Comparison of ENCODE assay signal across 9 cellular contexts in genomic region chr1:89780721-89781120, GRCh38. TPM values are rescaled to one million over a fixed set of nuclear protein-coding genes. Genes with fewer than 3 reads are reported as not detected.
A peak's percentile ranks its signal among the peaks of the same experiment; 100 is the strongest.
DNase-seq lines count a peak whose midpoint lies in the region; ATAC-seq, FAIRE-seq and TF ChIP-seq lines count a peak whose summit lies in the region.
"Had no signal": no experiment of that assay in that cellular context is flagged by ENCODE, and none has a peak within 500 bp of the region (broad histone marks: within the 10 kb centered on the region; RNA-seq: fewer than 3 reads in every experiment).

No MANE protein-coding gene starts in this region.

- H3K4me3 ChIP-seq in OCI-LY1 (ENCODE audit: low read depth, low read length, poor library complexity, severe bottlenecking): no peak overlapping the region
- H3K4me3 ChIP-seq in retinal pigment epithelial cell (ENCODE audit: low read length): no peak overlapping the region
- no peak overlapping the region for H3K4me3 ChIP-seq in neuronal stem cell (ENCODE audit: low read length in 2 of 2)
- H3K4me3 ChIP-seq: SK-N-MC had no signal

- no peak overlapping the region for H3K4me3 Mint-ChIP-seq in Calu3 (ENCODE audit: low read depth, unreplicated experiment)

- H3K14ac ChIP-seq in neuronal stem cell (ENCODE audit: low read length): no peak overlapping the region

- no peak overlapping the region for H2BK5ac ChIP-seq in neuronal stem cell (ENCODE audit: low read length)

- H3K9me3 ChIP-seq in OCI-LY1 (ENCODE audit: low read length): no peaks in the 10 kb centered on the region
- no peaks in the 10 kb centered on the region for H3K9me3 ChIP-seq in neuronal stem cell (replicated peaks in 1 of 2; ENCODE audit: control insufficient read depth in 2 of 2, insufficient read depth in 1 of 2, low read depth in 1 of 2, low read length in 2 of 2)

- no peak overlapping the region for H3K18ac ChIP-seq in neuronal stem cell (ENCODE audit: low read length)

- H3K27me3 Mint-ChIP-seq in Calu3 (ENCODE audit: unreplicated experiment): no peaks in the 10 kb centered on the region

- H3K9me2 ChIP-seq in OCI-LY1 (ENCODE audit: low read depth, low read length): no peaks in the 10 kb centered on the region

- H2BK12ac ChIP-seq in neuronal stem cell (ENCODE audit: low read length): no peak overlapping the region

- H3F3A ChIP-seq in OCI-LY1 (ENCODE audit: insufficient read depth, low read length): no peaks in the 10 kb centered on the region

- no peak overlapping the region for H2AK5ac ChIP-seq in neuronal stem cell (ENCODE audit: low read depth, low read length)

- H3K23ac ChIP-seq in neuronal stem cell (ENCODE audit: low read depth, low read length, poor library complexity): no peak overlapping the region

- no peaks in the 10 kb centered on the region for H3K4me1 Mint-ChIP-seq in Calu3 (ENCODE audit: low read depth, unreplicated experiment)

- peak; percentile 84 for FAIRE-seq in H54 (lab: Jason Lieb, UNC)

- no peak overlapping the region for H4K8ac ChIP-seq in neuronal stem cell (ENCODE audit: low read depth, low read length)

- WGBS in neuronal stem cell (ENCODE audit: extremely low coverage in 2 of 2, insufficient read length in 2 of 2, insufficient replicate concordance in 1 of 2), 2 donors: no CpG with 5 or more reads among the region's 2 CpGs

- H3K36me3 ChIP-seq in OCI-LY1 (ENCODE audit: insufficient read depth, low read length) (no peaks in the 10 kb centered on the region), neuronal stem cell (replicated peaks in 1 of 2; ENCODE audit: control insufficient read depth in 2 of 2, insufficient read depth in 2 of 2, low read length in 2 of 2) (no peaks in the 10 kb centered on the region)

- no peaks in the 10 kb centered on the region for H3K79me1 ChIP-seq in neuronal stem cell (ENCODE audit: low read depth, low read length)

- intact Hi-C loops in Calu3 (cut with micrococcal nuclease; ENCODE audit: unreplicated experiment): loop anchor here (1.0 kb wide), 1 partner anchor 207 kb away; no protein-coding TSS in a partner anchor

- TF ChIP-seq POLR2A in H54 (IDR thresholded peaks at IDR 0.05; ENCODE audit: low read depth, low read length): no peak

- H3K4ac ChIP-seq in neuronal stem cell (ENCODE audit: low read length): no peak overlapping the region

- H3K4me1 ChIP-seq in OCI-LY1 (ENCODE audit: insufficient read depth, low read length, severe bottlenecking) (peaks cover 8% of the 10 kb centered on the region), neuronal stem cell (ENCODE audit: control insufficient read depth in 2 of 2, insufficient read depth in 1 of 2, low read depth in 1 of 2, low read length in 2 of 2) (no peaks in the 10 kb centered on the region)

- H3K36me3 Mint-ChIP-seq in Calu3 (ENCODE audit: insufficient read depth, unreplicated experiment): peaks cover 5% of the 10 kb centered on the region

- TF ChIP-seq CTCF in Calu3 (IDR thresholded peaks at IDR 0.05; ENCODE audit: unreplicated experiment) (peak; percentile 26), OCI-LY1 (IDR thresholded peaks at IDR 0.05; ENCODE audit: low read length) (peak; percentile 56), retinal pigment epithelial cell (conservative IDR thresholded peaks at IDR 0.05; ENCODE audit: low read depth, low read length) (peak; percentile 46)

- no peak overlapping the region for H4K91ac ChIP-seq in neuronal stem cell (ENCODE audit: low read depth, low read length, poor library complexity)

- H3K9me3 Mint-ChIP-seq in Calu3 (ENCODE audit: low read depth, unreplicated experiment): no peaks in the 10 kb centered on the region

- H3K27ac Mint-ChIP-seq in Calu3 (ENCODE audit: unreplicated experiment): no peak overlapping the region

- H3K4me2 ChIP-seq in OCI-LY1 (ENCODE audit: low read length) (no peak overlapping the region), neuronal stem cell (ENCODE audit: insufficient read depth, low read length, poor library complexity, severe bottlenecking) (no peak overlapping the region)

- no peaks in the 10 kb centered on the region for H3K79me2 ChIP-seq in OCI-LY1 (ENCODE audit: insufficient read depth, low read length)

- H2AFZ ChIP-seq in OCI-LY1 (ENCODE audit: low read length) (no peak overlapping the region), neuronal stem cell (ENCODE audit: low read length) (no peak overlapping the region)

- H3K27me3 ChIP-seq in OCI-LY1 (ENCODE audit: insufficient read depth, low read length) (no peaks in the 10 kb centered on the region), neuronal stem cell (ENCODE audit: control insufficient read depth in 3 of 3, insufficient read depth in 3 of 3, low read depth in 1 of 3, low read length in 3 of 3) (peaks cover 0 to 10% (median 0%) of the 10 kb centered on the region in 3 experiments)

- no peak overlapping the region for H2BK15ac ChIP-seq in neuronal stem cell (ENCODE audit: low read length)

- no peak for ATAC-seq in HG03469 (IDR thresholded peaks at IDR 0.05; ENCODE audit: unreplicated experiment)

- no peak overlapping the region for H3K9ac ChIP-seq in OCI-LY1 (ENCODE audit: low read length)
- no peak overlapping the region for H3K9ac ChIP-seq in neuronal stem cell (ENCODE audit: low read depth, low read length, poor library complexity)

- DNase-seq in Calu3 (peak; percentile 10), H54 (ENCODE audit: insufficient read length, low spot score) (peak; percentile 54), dermis blood vessel endothelial cell (peak; percentile 75), retinal pigment epithelial cell (ENCODE audit: low read depth) (no peak), D341Med (ENCODE audit: low spot score) (no peak), neuronal stem cell (ENCODE audit: low spot score) (no peak)

- H2BK120ac ChIP-seq in neuronal stem cell (ENCODE audit: low read depth, low read length): no peak overlapping the region

- BruUV-seq in Calu3 (replicated peaks; lab: Mats Ljungman, UMichigan): no TSS peak

- H3K27ac ChIP-seq in OCI-LY1 (ENCODE audit: low read depth, low read length, poor library complexity, severe bottlenecking) (no peak overlapping the region), neuronal stem cell (replicated peaks; ENCODE audit: low read length) (no peak overlapping the region)
- H3K27ac ChIP-seq: SK-N-MC had no signal

- CTCF ChIA-PET in Calu3 (lab: Charles Lee): interaction anchor here (0.6 to 1.1 kb wide), 5 partner anchors 28 to 291 kb away, joined by 3 to 5 read pairs (median 4); partner anchors contain the start of gene ZNF326

- no peaks in the 10 kb centered on the region for H4K20me1 ChIP-seq in OCI-LY1 (ENCODE audit: insufficient read depth, low read length)

RNA-seq across cellular contexts. Expression of gene LRRC8D, which starts 40.1 kb away (rescaled TPM):
- total RNA-seq in Calu3 (2022) (22.3 and 27.8 TPM in 2 replicates), dermis blood vessel endothelial cell (18.5 and 22.4 TPM in 2 replicates)
- 26.2 TPM for polyA plus RNA-seq in neuronal stem cell (2013, experiment 1 of 2)
- 27.3 TPM for polyA plus RNA-seq in neuronal stem cell (2013, experiment 2 of 2)

Comparison
In these comparisons a context has a peak if more than half of its experiments do, and no peak if none do; other contexts are left out.
1. DNase-seq: peak in Calu3 (single experiment), H54 (single experiment) and dermis blood vessel endothelial cell (single experiment); none in retinal pigment epithelial cell (single experiment), D341Med (single experiment) and neuronal stem cell (single experiment).
2. Peak in every context shown above with its lines, with median percentiles within 50 percentile points of each other: CTCF ChIP-seq.